In genomic region chr12:56657416-56658379, GRCh38 we compare ENCODE assay signal across 16 cellular contexts. TPM values are rescaled to one million over a fixed set of nuclear protein-coding genes. Genes with fewer than 3 reads are reported as not detected.
DNase-seq lines count a peak whose midpoint lies in the region; ATAC-seq and TF ChIP-seq lines count a peak whose summit lies in the region.
"Had no signal": no experiment of that assay in that cellular context is flagged by ENCODE, and none has a peak within 500 bp of the region (broad histone marks: within the 10 kb centered on the region; RNA-seq: fewer than 3 reads in every experiment).

No MANE protein-coding gene starts in this region.

- in situ Hi-C loops in mammary epithelial cell (cut with MboI; ENCODE audit: low sequenced_read_pairs in 2 of 2): no loop called here

- no peak overlapping the region for H2AFZ ChIP-seq in MM.1S (ENCODE audit: low read length)
- no peak overlapping the region for H2AFZ ChIP-seq in mammary epithelial cell (ENCODE audit: low read depth, low read length)
- H2AFZ ChIP-seq in smooth muscle cell (ENCODE audit: low read depth): no peak overlapping the region

- no peak overlapping the region for H3K4me2 ChIP-seq in MM.1S (ENCODE audit: low read depth, low read length)
- no peak overlapping the region for H3K4me2 ChIP-seq in mammary epithelial cell (ENCODE audit: insufficient read depth, low read depth, low read length)
- H3K4me2 ChIP-seq in smooth muscle cell: no peak overlapping the region

- WGBS in mammary epithelial cell (ENCODE audit: low coverage, missing lambda C conversion rate): 68% methylated on average over 7 of the region's 7 CpGs
- WGBS in smooth muscle cell (ENCODE audit: low lambda C conversion rate): 94% methylated on average over 7 of the region's 7 CpGs

- BruUV-seq in mammary epithelial cell (replicated peaks; lab: Mats Ljungman, UMichigan): no TSS peak

- H3K79me2 ChIP-seq in MM.1S (ENCODE audit: low read length) (no peaks in the 10 kb centered on the region), mammary epithelial cell (ENCODE audit: insufficient read depth, low read length) (no peaks in the 10 kb centered on the region), smooth muscle cell (ENCODE audit: low read depth) (no peaks in the 10 kb centered on the region)

- H3K9me2 ChIP-seq in MM.1S (replicated peaks; ENCODE audit: insufficient read depth, low read length): no peaks in the 10 kb centered on the region

- CTCF ChIA-PET in GM10248 (lab: Yijun Ruan, JAX) (interaction anchor here (0.9 to 3.1 kb wide), 4 partner anchors 12 to 25 kb away, joined by 3 to 10 read pairs (median 5); partner anchors contain the start of gene ATP5F1B), mammary epithelial cell (lab: Charles Lee; ENCODE audit: low non-redundant PET) (interaction anchor here (0.6 kb wide), 1 partner anchor 21 kb away, joined by 4 read pairs; no protein-coding TSS in a partner anchor)

- H3K9me3 ChIP-seq in MM.1S (replicated peaks; ENCODE audit: insufficient read depth, low read length) (no peaks in the 10 kb centered on the region), mammary epithelial cell (replicated peaks; ENCODE audit: insufficient read depth, low read length) (no peaks in the 10 kb centered on the region), smooth muscle cell (replicated peaks; ENCODE audit: low read depth) (no peaks in the 10 kb centered on the region)

- TF ChIP-seq CTCF in GM10248 (IDR thresholded peaks at IDR 0.05; ENCODE audit: control extremely low read depth, extremely low read depth, low read depth, missing control alignments) (no peak), MM.1S (IDR thresholded peaks at IDR 0.05; ENCODE audit: low read length) (no peak), mammary epithelial cell (conservative IDR thresholded peaks at IDR 0.05 in 1 of 2, IDR thresholded peaks at IDR 0.05 in 1 of 2; ENCODE audit: extremely low read depth in 1 of 2, insufficient read depth in 1 of 2, low read depth in 1 of 2, low read length in 2 of 2) (no peak), smooth muscle cell (IDR thresholded peaks at IDR 0.05; ENCODE audit: borderline replicate concordance, insufficient read depth, poor library complexity, severe bottlenecking) (no peak)

- dilution Hi-C loops in mammary epithelial cell (cut with HindIII; ENCODE audit: low sequenced_read_pairs): no loop called here

- H3K27me3 ChIP-seq in MM.1S (replicated peaks; ENCODE audit: insufficient read depth, low read length): no peaks in the 10 kb centered on the region
- H3K27me3 ChIP-seq in mammary epithelial cell (ENCODE audit: insufficient read depth, low read length): no peaks in the 10 kb centered on the region
- H3K27me3 ChIP-seq in smooth muscle cell (ENCODE audit: low read depth): no peaks in the 10 kb centered on the region

- ATAC-seq in GM18861 (IDR thresholded peaks at IDR 0.05; ENCODE audit: unreplicated experiment): peak; percentile 72
- no peak for ATAC-seq in HG03442 (IDR thresholded peaks at IDR 0.05; ENCODE audit: unreplicated experiment)
- ATAC-seq: PC-3, sciatic nerve had no signal

- DNase-seq in GM10248 (ENCODE audit: extremely low spot score) (peak; percentile 39), MM.1S (no peak), mammary epithelial cell (peak; percentile 51), NCI-H1930 (lab: John Stamatoyannopoulos, UW) (no peak), smooth muscle cell (lab: John Stamatoyannopoulos, UW; ENCODE audit: unreplicated experiment) (no peak)
- DNase-seq in stimulated activated CD4-positive, alpha-beta T cell treated with anti-CD3 and anti-CD28 coated beads, Interleukin-12 subunit alpha, Interleukin-12 subunit beta, amount 100 ng/mL, for 4 hours: no peak
- DNase-seq: activated CD4-positive, alpha-beta T cell treated with anti-CD3 and anti-CD28 coated beads for 4 hours; H7; NCI-H1048; NCI-H510A; PC-3; SW 1271 had no signal

- peak overlapping the region; percentile 29; the same call in 1 of the 2 replicates for H3K27ac ChIP-seq in MM.1S (ENCODE audit: low read length)
- no peak overlapping the region for H3K27ac ChIP-seq in mammary epithelial cell (ENCODE audit: insufficient read depth, low read depth, low read length)
- no peak overlapping the region for H3K27ac ChIP-seq in smooth muscle cell (ENCODE audit: low read depth)

- H3K36me3 ChIP-seq in MM.1S (replicated peaks; ENCODE audit: insufficient read depth, low read length) (no peaks in the 10 kb centered on the region), mammary epithelial cell (ENCODE audit: insufficient read depth, low read length) (no peaks in the 10 kb centered on the region), smooth muscle cell (ENCODE audit: low read depth) (no peaks in the 10 kb centered on the region)

- H4K20me1 ChIP-seq in MM.1S (ENCODE audit: insufficient read depth, low read length): no peaks in the 10 kb centered on the region; the same call in 1 of the 2 replicates
- no peaks in the 10 kb centered on the region for H4K20me1 ChIP-seq in mammary epithelial cell (ENCODE audit: insufficient read depth, low read length)
- H4K20me1 ChIP-seq in smooth muscle cell (ENCODE audit: low read depth): no peaks in the 10 kb centered on the region

- H3K4me1 ChIP-seq in MM.1S (ENCODE audit: low read length): no peaks in the 10 kb centered on the region
- peaks cover 9% of the 10 kb centered on the region for H3K4me1 ChIP-seq in mammary epithelial cell (ENCODE audit: insufficient read depth, low read length)
- H3K4me1 ChIP-seq in smooth muscle cell (ENCODE audit: low read depth): no peaks in the 10 kb centered on the region

- H3K4me3 ChIP-seq in MM.1S (ENCODE audit: low read length) (no peak overlapping the region), mammary epithelial cell (replicated peaks in 1 of 3; ENCODE audit: insufficient read depth in 1 of 3, low read depth in 2 of 3, low read length in 3 of 3) (no peak overlapping the region), smooth muscle cell (no peak overlapping the region)
- H3K4me3 ChIP-seq: lung had no signal

- intact Hi-C loops in mammary epithelial cell (cut with micrococcal nuclease): no loop called here

- POLR2A ChIA-PET in GM10248 (lab: Yijun Ruan, JAX): interaction anchor here (0.6 to 1.3 kb wide), 5 partner anchors 13 to 328 kb away, joined by 3 to 6 read pairs (median 4); partner anchors contain the start of gene PTGES3

- H3F3A ChIP-seq in MM.1S (ENCODE audit: insufficient read depth, low read length) (peaks cover 42% of the 10 kb centered on the region), smooth muscle cell (ENCODE audit: low read depth) (no peaks in the 10 kb centered on the region)

- H3K9ac ChIP-seq in MM.1S (ENCODE audit: low read length) (no peak overlapping the region), mammary epithelial cell (ENCODE audit: insufficient read depth, low read length) (no peak overlapping the region), smooth muscle cell (ENCODE audit: low read depth) (no peak overlapping the region)

RNA-seq across cellular contexts. Expression of gene ATP5F1B, which starts 11.9 kb away (rescaled TPM):
- 100 to 1,000 TPM; 374 to 617 TPM for total RNA-seq in mammary epithelial cell
- 1,026 TPM for polyA plus RNA-seq in mammary epithelial cell
- 1,503 TPM for polyA minus RNA-seq in mammary epithelial cell
- total RNA-seq in smooth muscle cell: 489 and 498 TPM in 2 replicates
- 953 and 954 TPM in 2 replicates for polyA plus RNA-seq in smooth muscle cell

RNA-seq across cellular contexts. Expression of gene BAZ2A, which starts 27.6 kb away (rescaled TPM):
- total RNA-seq in mammary epithelial cell: 10 to 100 TPM; 41.7 to 89.3 TPM
- 43.8 TPM for polyA plus RNA-seq in mammary epithelial cell
- polyA minus RNA-seq in mammary epithelial cell: 120 TPM
- 33.4 and 34.1 TPM in 2 replicates for total RNA-seq in smooth muscle cell
- polyA plus RNA-seq in smooth muscle cell: 26.2 and 38.3 TPM in 2 replicates

RNA-seq across cellular contexts. Expression of gene PTGES3, which starts 30.4 kb away (rescaled TPM):
- total RNA-seq in mammary epithelial cell (100 to 1,000 TPM in 1 of 2 donors, 10 to 100 TPM in 1; 63.5 to 197 TPM), smooth muscle cell (128 TPM in 2 replicates)
- polyA plus RNA-seq in mammary epithelial cell (85.2 TPM), smooth muscle cell (160 and 165 TPM in 2 replicates)
- 76.3 TPM for polyA minus RNA-seq in mammary epithelial cell

Comparison
In these comparisons a context has a peak if more than half of its experiments do, and no peak if none do; other contexts are left out.
1. DNase-seq: peak in GM10248 (single experiment) and mammary epithelial cell (single experiment); none in MM.1S (single experiment), NCI-H1930 (0 of 2), stimulated activated CD4-positive, alpha-beta T cell treated with anti-CD3 and anti-CD28 coated beads, Interleukin-12 subunit alpha, Interleukin-12 subunit beta, amount 100 ng/mL, for 4 hours (single experiment) and smooth muscle cell (single experiment).